19 cellular contexts compared by ENCODE assay signal in the genomic region with DNA sequence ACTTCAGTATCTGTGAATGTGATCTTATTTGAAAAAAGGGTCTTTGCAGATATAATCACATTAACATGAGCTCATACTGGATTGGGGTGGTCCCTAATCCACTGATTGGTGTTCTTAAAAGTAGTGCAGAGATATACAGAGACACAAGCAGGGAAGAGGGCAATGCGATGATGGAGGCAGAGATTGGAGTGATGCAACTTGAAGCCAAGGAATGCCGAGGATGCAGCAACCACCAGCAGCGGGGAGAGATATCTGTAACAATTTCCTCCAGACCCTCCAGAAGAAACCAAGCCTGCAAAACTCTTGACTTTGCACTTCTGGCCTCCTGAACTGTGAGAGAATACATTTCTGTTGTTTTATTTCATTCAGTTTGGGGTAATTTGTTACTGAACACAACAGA.
DNase-seq lines count a peak whose midpoint lies in the region; ATAC-seq, FAIRE-seq and TF ChIP-seq lines count a peak whose summit lies in the region.
"Had no signal": no experiment of that assay in that cellular context is flagged by ENCODE, and none has a peak within 500 bp of the region (broad histone marks: within the 10 kb centered on the region; RNA-seq: fewer than 3 reads in every experiment).

No MANE protein-coding gene starts in this region.

- H2BK120ac ChIP-seq in H1 (replicated peaks; ENCODE audit: low read depth, low read length) (no peak overlapping the region), mesenchymal stem cell (ENCODE audit: low read depth, low read length) (no peak overlapping the region)

- no peak overlapping the region for H3K4me3 Mint-ChIP-seq in effector memory CD8-positive, alpha-beta T cell
- H3K4me3 Mint-ChIP-seq: H9 had no signal

- no peak overlapping the region for H2AK5ac ChIP-seq in H1 (ENCODE audit: low read depth, low read length)
- H2AK5ac ChIP-seq in mesenchymal stem cell (ENCODE audit: low read length, severe bottlenecking) = no peak overlapping the region

- H3K4me2 ChIP-seq in Loucy (ENCODE audit: low read depth, low read length, poor library complexity, severe bottlenecking) (no peak overlapping the region), H1 (ENCODE audit: insufficient read depth in 1 of 2, low read depth in 2 of 2, low read length in 2 of 2) (no peak overlapping the region), mesenchymal stem cell (ENCODE audit: low read length, poor library complexity, severe bottlenecking) (no peak overlapping the region)

- no peak for TF ChIP-seq RAD21 in H1 (IDR thresholded peaks at IDR 0.05 in 1 of 2, conservative IDR thresholded peaks at IDR 0.05 in 1 of 2; ENCODE audit: low read depth in 2 of 2, low read length in 2 of 2)

- H4K5ac ChIP-seq in H1 (ENCODE audit: insufficient read length, low read depth, low read length) = no peak overlapping the region

- WGBS in H1 (ENCODE audit: extremely low coverage in 1 of 2, insufficient coverage in 1 of 2, insufficient read length in 1 of 2, insufficient replicate concordance in 2 of 2, low coverage in 1 of 2, low lambda C conversion rate in 2 of 2, missing lambda C conversion rate in 1 of 2), 2 experiments = 84% methylated on average over 3 of the region's 3 CpGs; no CpG with 5 or more reads in 1 of the 2 experiments
- 58% methylated on average over 3 of the region's 3 CpGs for WGBS in mesenchymal stem cell

- H3K4me1 ChIP-seq in Loucy (ENCODE audit: insufficient read depth, low read length, poor library complexity, severe bottlenecking) = no peaks in the 10 kb centered on the region
- H3K4me1 ChIP-seq in H1 (replicated peaks in 1 of 4; ENCODE audit: control insufficient read depth in 3 of 4, insufficient read depth in 4 of 4, low read length in 3 of 4) = no peaks in the 10 kb centered on the region
- no peaks in the 10 kb centered on the region for H3K4me1 ChIP-seq in mesenchymal stem cell (ENCODE audit: control insufficient read depth, insufficient read depth, low read depth, low read length)

- H3K9ac ChIP-seq in Loucy (ENCODE audit: low read depth, low read length, poor library complexity, severe bottlenecking) (no peak overlapping the region), H1 (replicated peaks in 1 of 4; ENCODE audit: extremely low read depth in 1 of 4, low read depth in 3 of 4, low read length in 3 of 4) (no peak overlapping the region), mesenchymal stem cell (ENCODE audit: low read length) (no peak overlapping the region)

- H3K14ac ChIP-seq in H1 (ENCODE audit: insufficient read length) (no peak overlapping the region), mesenchymal stem cell (ENCODE audit: low read length in 2 of 2) (no peak overlapping the region)

- no peak for TF ChIP-seq CTCF in Loucy (conservative IDR thresholded peaks at IDR 0.05; ENCODE audit: low read length)
- no peak for TF ChIP-seq CTCF in H1 (IDR thresholded peaks at IDR 0.05; ENCODE audit: control extremely low read depth in 1 of 3, insufficient read depth in 1 of 3, low read depth in 1 of 3, low read length in 3 of 3)

- H3K23ac ChIP-seq in H1 (ENCODE audit: insufficient read length) (no peak overlapping the region), mesenchymal stem cell (ENCODE audit: low read length in 2 of 2) (no peak overlapping the region)

- peaks cover 18 to 22% of the 10 kb centered on the region in 2 donors for H3K27me3 Mint-ChIP-seq in effector memory CD8-positive, alpha-beta T cell

- no peaks in the 10 kb centered on the region for H3F3A ChIP-seq in Loucy (ENCODE audit: low read depth)

- no peak overlapping the region for H4K91ac ChIP-seq in H1 (replicated peaks; ENCODE audit: insufficient read length, low read length)
- H4K91ac ChIP-seq in mesenchymal stem cell (ENCODE audit: low read length) = no peak overlapping the region

- no peak for TF ChIP-seq POLR2A in H1 (IDR thresholded peaks at IDR 0.05; ENCODE audit: control extremely low read depth in 1 of 2, low read depth in 2 of 2, low read length in 2 of 2)

- H3K27ac Mint-ChIP-seq in effector memory CD8-positive, alpha-beta T cell = no peak overlapping the region

- H3K56ac ChIP-seq in H1 (replicated peaks; ENCODE audit: insufficient read length, low read depth, low read length) = no peak overlapping the region

- ATAC-seq in GM21423 (IDR thresholded peaks at IDR 0.05; ENCODE audit: unreplicated experiment) (no peak), GM19023 (IDR thresholded peaks at IDR 0.05; ENCODE audit: unreplicated experiment) (no peak)
- ATAC-seq in effector memory CD8-positive, alpha-beta T cell (replicated peaks) = no peak

- H3K27me3 ChIP-seq in Loucy (ENCODE audit: insufficient read depth, low read length, poor library complexity, severe bottlenecking) (no peaks in the 10 kb centered on the region), H1 (replicated peaks in 1 of 4; ENCODE audit: control insufficient read depth in 3 of 4, extremely low read depth in 1 of 4, insufficient read depth in 3 of 4, low read length in 3 of 4) (no peaks in the 10 kb centered on the region), mesenchymal stem cell (ENCODE audit: control insufficient read depth in 1 of 2, insufficient read depth in 1 of 2, low read length in 2 of 2) (no peaks in the 10 kb centered on the region)

- H2BK15ac ChIP-seq in H1 (ENCODE audit: low read length) = no peak overlapping the region
- no peak overlapping the region for H2BK15ac ChIP-seq in mesenchymal stem cell (ENCODE audit: low read depth, poor library complexity, severe bottlenecking)

- H3K18ac ChIP-seq in H1 (ENCODE audit: extremely low read depth, low read length) = no peak overlapping the region
- H3K18ac ChIP-seq in mesenchymal stem cell (ENCODE audit: low read depth in 1 of 2, low read length in 2 of 2) = no peak overlapping the region

- DNase-seq in EH (ENCODE audit: low read depth) (peak; percentile 28), H1 (ENCODE audit: low read depth in 1 of 2, low spot score in 2 of 2) (no peak), mesenchymal stem cell (peak; percentile 30), AG08396 (ENCODE audit: low spot score) (no peak)
- DNase-seq in effector memory CD8-positive, alpha-beta T cell = no peak
- DNase-seq: COR-L47, DMS53, H9, NCI-H146, NCI-H2227 treated with DMSO at 0.1 percent for 48 hours, NCI-H524 treated with DMSO at 0.1 percent for 48 hours, OCI-M1, RPMI8226 had no signal

- H2BK12ac ChIP-seq in H1 (ENCODE audit: low read depth, low read length) (no peak overlapping the region), mesenchymal stem cell (ENCODE audit: low read length in 2 of 2) (no peak overlapping the region)

- H3K4me1 Mint-ChIP-seq in effector memory CD8-positive, alpha-beta T cell (ENCODE audit: low read depth in 2 of 2) = peaks cover 9 to 10% of the 10 kb centered on the region in 2 donors

- no peaks in the 10 kb centered on the region for H3K9me3 ChIP-seq in Loucy (ENCODE audit: insufficient read depth, low read depth, low read length)
- H3K9me3 ChIP-seq in H1 (ENCODE audit: insufficient read depth in 2 of 2, low read depth in 1 of 2, low read length in 1 of 2) = no peaks in the 10 kb centered on the region
- no peaks in the 10 kb centered on the region for H3K9me3 ChIP-seq in mesenchymal stem cell (ENCODE audit: control insufficient read depth, low read length)

- H4K20me1 ChIP-seq in Loucy (ENCODE audit: insufficient read depth, low read length, poor library complexity, severe bottlenecking) (no peaks in the 10 kb centered on the region), H1 (replicated peaks in 1 of 2; ENCODE audit: control insufficient read depth in 1 of 2, insufficient read depth in 2 of 2, low read length in 2 of 2) (no peaks in the 10 kb centered on the region)

- CTCF ChIA-PET in H1 (lab: Charles Lee; ENCODE audit: partially characterized antibody) = interaction anchor here (1.1 kb wide), 1 partner anchor 26 kb away, joined by 3 read pairs; no protein-coding TSS in a partner anchor

- no peaks in the 10 kb centered on the region for H3K36me3 Mint-ChIP-seq in effector memory CD8-positive, alpha-beta T cell (ENCODE audit: insufficient read depth)

- H3K27ac ChIP-seq in H1 (ENCODE audit: low read depth, low read length) = no peak overlapping the region
- no peak overlapping the region for H3K27ac ChIP-seq in mesenchymal stem cell (ENCODE audit: low read length, poor library complexity, severe bottlenecking)
- H3K27ac ChIP-seq: C4-2B had no signal

- POLR2A ChIA-PET in H1 (lab: Charles Lee; ENCODE audit: partially characterized antibody) = no interaction called here

- H3K36me3 ChIP-seq in Loucy (ENCODE audit: insufficient read depth, low read length) (no peaks in the 10 kb centered on the region), H1 (ENCODE audit: control insufficient read depth in 2 of 4, insufficient read depth in 4 of 4, low read length in 3 of 4) (no peaks in the 10 kb centered on the region), mesenchymal stem cell (ENCODE audit: control insufficient read depth in 1 of 2, insufficient read depth in 2 of 2, low read depth in 1 of 2, low read length in 2 of 2) (no peaks in the 10 kb centered on the region)

- no peak for TF ChIP-seq EP300 in H1 (IDR thresholded peaks at IDR 0.05; ENCODE audit: borderline replicate concordance in 1 of 2, low read depth in 2 of 2, low read length in 2 of 2)

- FAIRE-seq in H1 (lab: Jason Lieb, UNC) = no peak
- FAIRE-seq: A204.1, G401.6 had no signal

- no peaks in the 10 kb centered on the region for H3K79me1 ChIP-seq in H1 (ENCODE audit: low read depth, low read length)
- H3K79me1 ChIP-seq in mesenchymal stem cell (replicated peaks; ENCODE audit: low read length, poor library complexity, severe bottlenecking) = no peaks in the 10 kb centered on the region

- H3K9me2 ChIP-seq in Loucy (replicated peaks; ENCODE audit: low read depth, low read length) = no peaks in the 10 kb centered on the region

- H3K23me2 ChIP-seq in H1 (ENCODE audit: low read depth, low read length) = no peaks in the 10 kb centered on the region

- H2AFZ ChIP-seq in Loucy (ENCODE audit: low read length) (0 out of 2 replicates have a peak overlapping the region, but pooled peaks have one; percentile 27), H1 (ENCODE audit: low read length) (peak overlapping the region; percentile 95; the same call in 1 of the 2 replicates), mesenchymal stem cell (ENCODE audit: low read depth, low read length) (no peak overlapping the region)

- H3K4me3 ChIP-seq in Loucy (ENCODE audit: low read length, poor library complexity, severe bottlenecking) (no peak overlapping the region), H1 (ENCODE audit: extremely low read depth in 1 of 4, insufficient read depth in 2 of 4, low read depth in 3 of 4, low read length in 4 of 4) (no peak overlapping the region), mesenchymal stem cell (ENCODE audit: insufficient read depth in 1 of 2, low read depth in 1 of 2, low read length in 2 of 2) (no peak overlapping the region)

- H2BK5ac ChIP-seq in H1 (ENCODE audit: low read depth, low read length) (no peak overlapping the region), mesenchymal stem cell (ENCODE audit: low read depth, low read length, poor library complexity, severe bottlenecking) (no peak overlapping the region)

- no peaks in the 10 kb centered on the region for H3K9me3 Mint-ChIP-seq in effector memory CD8-positive, alpha-beta T cell
- H3K9me3 Mint-ChIP-seq: H9 had no signal

- no peaks in the 10 kb centered on the region for H3K79me2 ChIP-seq in Loucy (ENCODE audit: insufficient read depth, low read length)
- H3K79me2 ChIP-seq in H1 (ENCODE audit: control insufficient read depth in 1 of 2, insufficient read depth in 2 of 2, low read length in 2 of 2) = no peaks in the 10 kb centered on the region

- no peak overlapping the region for H4K8ac ChIP-seq in H1 (ENCODE audit: extremely low read depth, insufficient read depth, low read length)
- no peak overlapping the region for H4K8ac ChIP-seq in mesenchymal stem cell (ENCODE audit: low read length)

- H3K4ac ChIP-seq in H1 (replicated peaks; ENCODE audit: insufficient read length, low read depth, low read length) = no peak overlapping the region
- no peak overlapping the region for H3K4ac ChIP-seq in mesenchymal stem cell (ENCODE audit: low read depth in 1 of 2, low read length in 2 of 2)

- H2BK20ac ChIP-seq in H1 (ENCODE audit: low read length) = no peak overlapping the region

Comparison
In these comparisons a context has a peak if more than half of its experiments do, and no peak if none do; other contexts are left out.
1. DNase-seq: peak in EH (single experiment) and mesenchymal stem cell (single experiment); none in H1 (0 of 2), AG08396 (single experiment) and effector memory CD8-positive, alpha-beta T cell (0 of 3).